ENCODE assay signal across 21 cellular contexts in the genomic region with DNA sequence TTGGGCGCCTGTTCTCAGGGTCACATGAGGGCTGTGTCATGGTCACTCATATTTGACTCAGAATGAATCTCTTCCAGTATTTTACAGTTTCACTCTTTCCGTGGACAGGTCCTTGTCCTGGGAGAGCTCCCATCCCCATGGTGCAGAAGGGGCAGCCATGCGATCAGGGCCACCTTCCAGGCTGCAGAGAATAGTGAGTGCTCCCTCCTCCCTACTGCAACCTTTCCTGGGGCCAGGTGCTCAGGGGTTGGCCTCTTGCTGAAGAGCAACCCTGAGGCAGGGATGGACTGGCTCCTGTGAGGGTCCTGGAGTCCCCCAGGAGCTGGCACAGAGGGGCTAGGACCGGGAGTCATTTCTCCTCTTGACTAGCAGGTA.
A peak's percentile ranks its signal among the peaks of the same experiment; 100 is the strongest.
DNase-seq lines count a peak whose midpoint lies in the region; ATAC-seq and TF ChIP-seq lines count a peak whose summit lies in the region.
"Had no signal": no experiment of that assay in that cellular context is flagged by ENCODE, and none has a peak within 500 bp of the region (broad histone marks: within the 10 kb centered on the region; RNA-seq: fewer than 3 reads in every experiment).

No MANE protein-coding gene starts in this region.

- no peak overlapping the region for H3K27ac Mint-ChIP-seq in activated naive CD4-positive, alpha-beta T cell treated with anti-CD3 and anti-CD28 coated beads for 36 hours
- H3K27ac Mint-ChIP-seq: activated CD8-positive, alpha-beta T cell treated with anti-CD3 and anti-CD28 coated beads, Interleukin-2, amount 10 ng/mL, durations not matched to agents 7 days and 5 days had no signal

- no peak for TF ChIP-seq EP300 in gastroesophageal sphincter (IDR thresholded peaks at IDR 0.05)

- 55 to 94% methylated on average over 2 to 3 of the region's 4 CpGs for WGBS in gastroesophageal sphincter (ENCODE audit: low coverage in 1 of 2), 2 donors
- 67 to 71% (median 69%) methylated on average over 4 of the region's 4 CpGs for WGBS in psoas muscle, 3 donors

- H4K20me1 ChIP-seq in BLaER1 treated with 17β-estradiol and CSF1 and Interleukin-3, amounts not matched to agents 10 nM and 100 nM, result peaks cover 0 to 9% (median 0%) of the 10 kb centered on the region in 11 experiments; a peak in 4 of 22 replicates

- ATAC-seq in gastroesophageal sphincter (no peak), psoas muscle (no peak), esophagus mucosa (no peak)
- ATAC-seq: activated CD8-positive, alpha-beta T cell treated with anti-CD3 and anti-CD28 coated beads, Interleukin-2, amount 10 ng/mL, durations not matched to agents 7 days and 5 days had no signal

- H3K36me3 ChIP-seq in BLaER1 treated with 17β-estradiol and CSF1 and Interleukin-3, amounts not matched to agents 10 nM and 100 nM, result peaks cover 0 to 3% (median 0%) of the 10 kb centered on the region in 11 experiments; a peak in 2 of 22 replicates
- H3K36me3 ChIP-seq in NT2/D1 (ENCODE audit: insufficient read depth, insufficient read length, low read length) (no peaks in the 10 kb centered on the region), gastroesophageal sphincter (no peaks in the 10 kb centered on the region), psoas muscle (ENCODE audit: insufficient read depth in 1 of 2, low read depth in 1 of 2) (peaks cover 3 to 75% of the 10 kb centered on the region in 2 donors)
- H3K36me3 ChIP-seq: brain microvascular endothelial cell had no signal

- peak overlapping the region in 3 of 11 experiments; percentile 55 to 70 (median 68); a peak in 5 of 22 replicates for H3K27ac ChIP-seq in BLaER1 treated with 17β-estradiol and CSF1 and Interleukin-3, amounts not matched to agents 10 nM and 100 nM
- H3K27ac ChIP-seq in gastroesophageal sphincter, result peak overlapping the region in 3 of 4 donors; percentile 74 to 79 (median 78)
- H3K27ac ChIP-seq in psoas muscle, result peak overlapping the region; percentile 79
- H3K27ac ChIP-seq: brain microvascular endothelial cell had no signal

- TF ChIP-seq POLR2A in gastroesophageal sphincter (IDR thresholded peaks at IDR 0.05), result no peak

- CTCF ChIA-PET in activated naive CD4-positive, alpha-beta T cell treated with anti-CD3 and anti-CD28 coated beads for 36 hours (lab: Charles Lee), result no interaction called here

- H3K9me3 Mint-ChIP-seq in activated naive CD4-positive, alpha-beta T cell treated with anti-CD3 and anti-CD28 coated beads for 36 hours, result peaks cover 6% of the 10 kb centered on the region

- no peaks in the 10 kb centered on the region for H3K27me3 Mint-ChIP-seq in activated naive CD4-positive, alpha-beta T cell treated with anti-CD3 and anti-CD28 coated beads for 36 hours (ENCODE audit: low read depth)

- H3K27me3 ChIP-seq in BLaER1 treated with 17β-estradiol and CSF1 and Interleukin-3, amounts not matched to agents 10 nM and 100 nM, result peaks cover 0 to 55% (median 0%) of the 10 kb centered on the region in 11 experiments; a peak in 9 of 22 replicates
- H3K27me3 ChIP-seq in NT2/D1 (ENCODE audit: insufficient read depth, insufficient read length) (no peaks in the 10 kb centered on the region), gastroesophageal sphincter (no peaks in the 10 kb centered on the region), psoas muscle (ENCODE audit: insufficient read depth in 3 of 3, low read length in 2 of 3) (no peaks in the 10 kb centered on the region)
- H3K27me3 ChIP-seq: tibial nerve had no signal

- H3K4me1 Mint-ChIP-seq in activated naive CD4-positive, alpha-beta T cell treated with anti-CD3 and anti-CD28 coated beads for 36 hours (ENCODE audit: low read depth), result no peaks in the 10 kb centered on the region

- peak overlapping the region; percentile 76 to 100 (median 92) for H3K4me2 ChIP-seq in BLaER1 treated with 17β-estradiol and CSF1 and Interleukin-3, amounts not matched to agents 10 nM and 100 nM

- intact Hi-C loops in psoas muscle (cut with DNase I), result no loop called here
- intact Hi-C loops in activated naive CD4-positive, alpha-beta T cell treated with anti-CD3 and anti-CD28 coated beads for 36 hours (cut with micrococcal nuclease), result no loop called here

- H3K9me3 ChIP-seq in BLaER1 treated with 17β-estradiol and CSF1 and Interleukin-3, amounts not matched to agents 10 nM and 100 nM (replicated peaks in 1 of 11), result peaks cover 7 to 13% (median 10%) of the 10 kb centered on the region in 11 experiments
- H3K9me3 ChIP-seq in NT2/D1 (ENCODE audit: insufficient read depth, low read length) (peaks cover 13% of the 10 kb centered on the region; the same call in 1 of the 2 replicates), gastroesophageal sphincter (peaks cover 0 to 9% (median 0%) of the 10 kb centered on the region in 3 donors), psoas muscle (no peaks in the 10 kb centered on the region)

- TF ChIP-seq CTCF in gastroesophageal sphincter (IDR thresholded peaks at IDR 0.05), result no peak
- TF ChIP-seq CTCF in psoas muscle (IDR thresholded peaks at IDR 0.05), result no peak

- no peaks in the 10 kb centered on the region for H3K36me3 Mint-ChIP-seq in activated naive CD4-positive, alpha-beta T cell treated with anti-CD3 and anti-CD28 coated beads for 36 hours (ENCODE audit: low read depth)

- H3K4me3 Mint-ChIP-seq in activated naive CD4-positive, alpha-beta T cell treated with anti-CD3 and anti-CD28 coated beads for 36 hours, result no peak overlapping the region
- H3K4me3 Mint-ChIP-seq: activated CD8-positive, alpha-beta T cell treated with anti-CD3 and anti-CD28 coated beads, Interleukin-2, amount 10 ng/mL, durations not matched to agents 7 days and 5 days had no signal

- peak overlapping the region in 3 of 10 experiments; percentile 27 to 47 (median 43); a peak in 5 of 20 replicates for H3K4me3 ChIP-seq in BLaER1 treated with 17β-estradiol and CSF1 and Interleukin-3, amounts not matched to agents 10 nM and 100 nM
- H3K4me3 ChIP-seq in NT2/D1 (ENCODE audit: insufficient read length, low read depth) (no peak overlapping the region), gastroesophageal sphincter (no peak overlapping the region), psoas muscle (no peak overlapping the region)
- H3K4me3 ChIP-seq: K562 had no signal

- DNase-seq in NT2/D1 (ENCODE audit: low read depth, low spot score), result no peak
- no peak for DNase-seq in psoas muscle
- DNase-seq in mucosa of gallbladder (ENCODE audit: low spot score), result no peak
- no peak for DNase-seq in dermis blood vessel endothelial cell
- DNase-seq in activated naive CD4-positive, alpha-beta T cell treated with anti-CD3 and anti-CD28 coated beads for 36 hours, result no peak
- DNase-seq: activated CD4-positive, CD25-positive, alpha-beta regulatory T cell treated with anti-CD3 and anti-CD28 coated beads, Interleukin-2, amount 50 U/mL, for 72 hours; activated CD8-positive, alpha-beta T cell treated with anti-CD3 and anti-CD28 coated beads, Interleukin-2, amount 10 ng/mL, durations not matched to agents 7 days and 5 days; activated gamma-delta T cell; activated T-cell treated with anti-CD3 and anti-CD28 coated beads for 4 hours; mammary epithelial cell; NCI-H446 treated with DMSO at 0.1 percent for 48 hours; OCI-M1; stimulated activated CD4-positive, alpha-beta T cell treated with anti-CD3 and anti-CD28 coated beads, Interleukin-12 subunit alpha, Interleukin-12 subunit beta, amount 100 ng/mL, for 4 hours; stimulated activated CD4-positive, alpha-beta T cell treated with anti-CD3 and anti-CD28 coated beads, Interleukin-4, amount 100 ng/mL, for 4 hours; stimulated activated naive CD4-positive, alpha-beta T cell treated with Interleukin-2 at 50 U/mL for 16 hours had no signal

- peak overlapping the region in 6 of 11 experiments; percentile 4 to 68 (median 55); a peak in 10 of 22 replicates for H3K9ac ChIP-seq in BLaER1 treated with 17β-estradiol and CSF1 and Interleukin-3, amounts not matched to agents 10 nM and 100 nM
- peak overlapping the region; percentile 14 for H3K9ac ChIP-seq in NT2/D1 (ENCODE audit: insufficient read length, low read depth)

- peaks cover 24 to 96% (median 95%) of the 10 kb centered on the region in 10 experiments for H3K4me1 ChIP-seq in BLaER1 treated with 17β-estradiol and CSF1 and Interleukin-3, amounts not matched to agents 10 nM and 100 nM
- peaks cover 28% of the 10 kb centered on the region for H3K4me1 ChIP-seq in NT2/D1 (ENCODE audit: insufficient read depth, insufficient read length)
- H3K4me1 ChIP-seq in gastroesophageal sphincter, result peaks cover 0 to 21% (median 9%) of the 10 kb centered on the region in 3 donors
- peaks cover 25% of the 10 kb centered on the region for H3K4me1 ChIP-seq in psoas muscle
